In the genomic region with DNA sequence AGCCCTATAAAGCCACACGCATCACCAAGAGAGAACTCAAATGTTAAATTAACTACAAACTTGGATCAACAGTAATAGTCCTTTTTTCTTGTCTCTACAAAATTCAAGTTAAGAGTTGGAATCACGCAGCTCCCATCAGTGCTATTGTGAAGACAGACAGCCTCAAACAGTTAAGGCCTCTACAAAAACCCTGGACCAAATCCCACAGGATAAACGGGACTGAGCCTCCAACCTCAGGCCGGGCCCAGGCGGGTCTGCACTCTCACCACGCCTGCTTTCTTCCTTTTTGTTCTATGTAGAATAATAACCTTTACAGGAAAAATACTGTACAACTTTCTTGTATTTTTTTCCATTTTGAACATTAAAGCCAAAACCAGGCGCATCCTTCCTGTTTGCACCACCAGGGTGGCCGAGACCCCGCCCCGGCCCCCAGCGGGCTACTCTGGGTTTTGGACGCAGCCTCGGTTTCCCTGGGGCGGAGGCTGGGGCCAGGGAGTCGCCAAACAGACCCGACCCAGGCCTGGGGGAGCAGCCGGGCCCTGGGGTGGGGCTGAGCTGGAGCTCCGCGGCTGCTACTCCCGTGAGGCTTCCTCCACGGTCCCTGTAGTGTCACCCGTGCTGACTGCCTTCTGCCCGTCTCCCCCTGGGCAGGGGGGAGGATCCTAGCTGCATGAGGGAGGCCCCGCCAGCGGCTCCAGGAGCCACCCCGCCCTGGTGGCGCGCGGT, we compare ENCODE assay signal across 9 cellular contexts.
DNase-seq lines count a peak whose midpoint lies in the region; ATAC-seq lines count a peak whose summit lies in the region.
"Had no signal": no experiment of that assay in that cellular context is flagged by ENCODE, and none has a peak within 500 bp of the region (broad histone marks: within the 10 kb centered on the region; RNA-seq: fewer than 3 reads in every experiment).

No MANE protein-coding gene starts in this region.

- peaks cover 9% of the 10 kb centered on the region for H3K36me3 Mint-ChIP-seq in effector memory CD8-positive, alpha-beta T cell (ENCODE audit: insufficient read depth)

- H3K27ac Mint-ChIP-seq in stimulated activated naive CD8-positive, alpha-beta T cell treated with anti-CD3 and anti-CD28 coated beads, Interleukin-15, amount 100 ng/mL, for 72 hours, result no peak overlapping the region
- H3K27ac Mint-ChIP-seq in effector memory CD8-positive, alpha-beta T cell, result no peak overlapping the region

- peaks cover 6% of the 10 kb centered on the region for H3K4me1 Mint-ChIP-seq in stimulated activated naive CD8-positive, alpha-beta T cell treated with anti-CD3 and anti-CD28 coated beads, Interleukin-15, amount 100 ng/mL, for 72 hours
- peaks cover 0 to 3% of the 10 kb centered on the region in 2 donors for H3K4me1 Mint-ChIP-seq in effector memory CD8-positive, alpha-beta T cell (ENCODE audit: low read depth in 2 of 2)

- H3K27ac ChIP-seq in neuronal stem cell (replicated peaks; ENCODE audit: low read length) (no peak overlapping the region), aorta (ENCODE audit: low read depth in 1 of 2, low read length in 2 of 2) (peak overlapping the region; percentile 11 to 31)

- peak overlapping the region; percentile 82 for H2BK5ac ChIP-seq in neuronal stem cell (ENCODE audit: low read length)

- no peak for DNase-seq in stimulated activated naive CD8-positive, alpha-beta T cell treated with anti-CD3 and anti-CD28 coated beads, Interleukin-15, amount 100 ng/mL, for 72 hours
- no peak for DNase-seq in stimulated activated naive CD8-positive, alpha-beta T cell treated with anti-CD3 and anti-CD28 coated beads, Interleukin-15, Interleukin-2, amounts not matched to agents 100 U/mL and 50 U/mL, for 24 hours
- no peak for DNase-seq in effector memory CD8-positive, alpha-beta T cell
- DNase-seq in neuronal stem cell (ENCODE audit: low spot score), result no peak
- no peak for DNase-seq in aorta
- no peak for DNase-seq in iPS-NIHi11 (ENCODE audit: low spot score)
- no peak for DNase-seq in middle frontal gyrus (ENCODE audit: extremely low spot score, low spot score)
- DNase-seq: activated CD8-positive, alpha-beta memory T cell treated with anti-CD3 and anti-CD28 coated beads, Interleukin-2, amount 50 U/mL, for 48 hours had no signal

- peaks cover 0 to 2% of the 10 kb centered on the region in 2 donors for H3K36me3 ChIP-seq in neuronal stem cell (replicated peaks in 1 of 2; ENCODE audit: control insufficient read depth in 2 of 2, insufficient read depth in 2 of 2, low read length in 2 of 2)
- peaks cover 0 to 5% of the 10 kb centered on the region in 2 donors for H3K36me3 ChIP-seq in aorta (ENCODE audit: control insufficient read depth in 1 of 2, insufficient read depth in 2 of 2, low read length in 1 of 2)

- peak; percentile 26 for ATAC-seq in stimulated activated naive CD8-positive, alpha-beta T cell treated with anti-CD3 and anti-CD28 coated beads, Interleukin-15, amount 100 ng/mL, for 72 hours
- no peak for ATAC-seq in stimulated activated naive CD8-positive, alpha-beta T cell treated with anti-CD3 and anti-CD28 coated beads, Interleukin-15, Interleukin-2, amounts not matched to agents 100 U/mL and 50 U/mL, for 24 hours
- ATAC-seq in effector memory CD8-positive, alpha-beta T cell (replicated peaks), result peak; percentile 66
- no peak for ATAC-seq in aorta (ENCODE audit: low FRiP score)
- no peak for ATAC-seq in GM21717 (IDR thresholded peaks at IDR 0.05; ENCODE audit: unreplicated experiment)

- peaks cover 0 to 5% of the 10 kb centered on the region in 2 donors for H3K9me3 ChIP-seq in neuronal stem cell (replicated peaks in 1 of 2; ENCODE audit: control insufficient read depth in 2 of 2, insufficient read depth in 1 of 2, low read depth in 1 of 2, low read length in 2 of 2)
- no peaks in the 10 kb centered on the region for H3K9me3 ChIP-seq in aorta (ENCODE audit: control insufficient read depth, low read length)

- H3K9me3 Mint-ChIP-seq in stimulated activated naive CD8-positive, alpha-beta T cell treated with anti-CD3 and anti-CD28 coated beads, Interleukin-15, amount 100 ng/mL, for 72 hours, result no peaks in the 10 kb centered on the region
- H3K9me3 Mint-ChIP-seq in effector memory CD8-positive, alpha-beta T cell, result no peaks in the 10 kb centered on the region

- H3K4me2 ChIP-seq in neuronal stem cell (ENCODE audit: insufficient read depth, low read length, poor library complexity, severe bottlenecking), result peak overlapping the region; percentile 96

- peaks cover under 1 to 12% of the 10 kb centered on the region in 2 donors for H3K4me1 ChIP-seq in neuronal stem cell (ENCODE audit: control insufficient read depth in 2 of 2, insufficient read depth in 1 of 2, low read depth in 1 of 2, low read length in 2 of 2)
- H3K4me1 ChIP-seq in aorta (ENCODE audit: control insufficient read depth in 1 of 2, insufficient read depth in 2 of 2, low read length in 2 of 2), result no peaks in the 10 kb centered on the region

- peak overlapping the region; percentile 77 for H3K9ac ChIP-seq in neuronal stem cell (ENCODE audit: low read depth, low read length, poor library complexity)

- peak overlapping the region; percentile 56 for H3K14ac ChIP-seq in neuronal stem cell (ENCODE audit: low read length)

- peak overlapping the region in 1 of 2 donors; percentile 50 for H3K4me3 Mint-ChIP-seq in stimulated activated naive CD8-positive, alpha-beta T cell treated with anti-CD3 and anti-CD28 coated beads, Interleukin-15, amount 100 ng/mL, for 72 hours
- H3K4me3 Mint-ChIP-seq in effector memory CD8-positive, alpha-beta T cell, result no peak overlapping the region

- peaks cover 0 to 34% (median 6%) of the 10 kb centered on the region in 3 experiments for H3K27me3 ChIP-seq in neuronal stem cell (ENCODE audit: control insufficient read depth in 3 of 3, insufficient read depth in 3 of 3, low read depth in 1 of 3, low read length in 3 of 3)
- no peaks in the 10 kb centered on the region for H3K27me3 ChIP-seq in aorta (ENCODE audit: control insufficient read depth in 1 of 2, insufficient read depth in 2 of 2, low read length in 1 of 2)

- H2AK5ac ChIP-seq in neuronal stem cell (ENCODE audit: low read depth, low read length), result peak overlapping the region; percentile 98

- H3K79me1 ChIP-seq in neuronal stem cell (ENCODE audit: low read depth, low read length), result peaks cover 1% of the 10 kb centered on the region

- H3K4ac ChIP-seq in neuronal stem cell (ENCODE audit: low read length), result no peak overlapping the region

- H3K27me3 Mint-ChIP-seq in stimulated activated naive CD8-positive, alpha-beta T cell treated with anti-CD3 and anti-CD28 coated beads, Interleukin-15, amount 100 ng/mL, for 72 hours, result peaks cover 8% of the 10 kb centered on the region
- no peaks in the 10 kb centered on the region for H3K27me3 Mint-ChIP-seq in effector memory CD8-positive, alpha-beta T cell

- no peak overlapping the region for H4K91ac ChIP-seq in neuronal stem cell (ENCODE audit: low read depth, low read length, poor library complexity)

- intact Hi-C loops in aorta (cut with DNase I), result no loop called here

- peak overlapping the region; percentile 81 for H2BK120ac ChIP-seq in neuronal stem cell (ENCODE audit: low read depth, low read length)

- H3K23ac ChIP-seq in neuronal stem cell (ENCODE audit: low read depth, low read length, poor library complexity), result no peak overlapping the region

- peak overlapping the region; percentile 22 for H2BK12ac ChIP-seq in neuronal stem cell (ENCODE audit: low read length)

- H3K4me3 ChIP-seq in neuronal stem cell (ENCODE audit: low read length in 2 of 2) (peak overlapping the region in 1 of 2 donors; percentile 73), aorta (ENCODE audit: low read length in 2 of 2) (no peak overlapping the region)

- peak overlapping the region; percentile 81 for H2BK15ac ChIP-seq in neuronal stem cell (ENCODE audit: low read length)

- H2AFZ ChIP-seq in neuronal stem cell (ENCODE audit: low read length), result no peak overlapping the region

- no CpG with 5 or more reads among the region's 29 CpGs for WGBS in neuronal stem cell (ENCODE audit: extremely low coverage in 2 of 2, insufficient read length in 2 of 2, insufficient replicate concordance in 1 of 2), 2 donors
- WGBS in aorta, 2 donors, result 38 to 55% methylated on average over 24 to 29 of the region's 29 CpGs

- peak overlapping the region; percentile 92 for H3K18ac ChIP-seq in neuronal stem cell (ENCODE audit: low read length)

- no peak overlapping the region for H4K8ac ChIP-seq in neuronal stem cell (ENCODE audit: low read depth, low read length)

Comparison
In these comparisons a context has a peak if more than half of its experiments do, and no peak if none do; other contexts are left out.
1. ATAC-seq: peak in stimulated activated naive CD8-positive, alpha-beta T cell treated with anti-CD3 and anti-CD28 coated beads, Interleukin-15, amount 100 ng/mL, for 72 hours (single experiment) and effector memory CD8-positive, alpha-beta T cell (single experiment); none in stimulated activated naive CD8-positive, alpha-beta T cell treated with anti-CD3 and anti-CD28 coated beads, Interleukin-15, Interleukin-2, amounts not matched to agents 100 U/mL and 50 U/mL, for 24 hours (single experiment), aorta (single experiment) and GM21717 (single experiment).